8 cellular contexts compared by ENCODE assay signal in the genomic region with DNA sequence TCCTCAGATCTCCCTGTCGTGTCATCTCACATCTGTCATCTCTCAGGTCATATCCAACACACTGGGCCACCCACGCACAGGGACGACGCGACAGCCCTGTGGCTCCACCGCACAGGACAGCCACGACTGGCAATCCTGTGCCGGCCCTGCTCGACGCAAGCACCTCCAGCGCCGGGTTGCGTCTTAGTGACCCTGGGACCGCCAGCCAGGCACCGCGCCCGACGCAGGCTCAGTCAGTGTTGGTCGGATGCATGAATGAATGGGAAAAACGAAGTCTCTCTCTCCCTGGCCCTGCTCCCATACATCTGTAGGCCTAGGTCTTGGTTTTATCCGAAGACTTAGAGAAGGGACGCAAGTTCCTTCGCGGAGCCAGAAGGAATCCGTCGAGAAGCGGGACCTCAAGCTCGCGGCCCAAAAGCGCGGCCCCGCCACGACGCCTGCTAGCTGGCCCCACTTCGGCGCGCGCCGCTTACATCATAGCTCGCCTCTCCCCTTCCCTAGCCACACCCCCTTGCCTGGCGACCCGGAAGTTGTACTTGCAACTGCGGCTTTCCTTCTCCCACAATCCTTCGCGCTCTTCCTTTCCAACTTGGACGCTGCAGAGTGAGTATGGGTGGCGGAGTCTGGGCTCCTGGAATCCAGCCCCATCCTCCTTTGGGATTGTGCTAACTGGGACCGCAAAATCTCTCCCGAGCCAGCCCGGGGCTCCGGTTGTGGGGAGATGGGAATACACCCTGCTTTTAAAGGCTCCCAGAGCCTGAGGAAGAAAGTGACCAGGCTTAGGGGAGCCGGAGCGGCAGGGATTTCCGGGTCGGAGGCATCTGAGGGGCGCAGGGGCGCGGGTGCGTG. TPM values are rescaled to one million over a fixed set of nuclear protein-coding genes. Genes with fewer than 3 reads are reported as not detected.
DNase-seq lines count a peak whose midpoint lies in the region; FAIRE-seq and TF ChIP-seq lines count a peak whose summit lies in the region.

Gene RPL31 (plus strand): TSS at position 577 of the 849 bp plus-strand sequence. CDS start 413 bp downstream, outside the sequence.

- H2BK15ac ChIP-seq in neuronal stem cell (ENCODE audit: low read length) = peak within 1 kb of the TSS; percentile 52

- H3K4me3 ChIP-seq in HFF-Myc (replicated peaks; ENCODE audit: low read depth, low read length) (peak within 1 kb of the TSS; percentile 87), neuronal stem cell (ENCODE audit: low read length in 2 of 2) (peak within 1 kb of the TSS; percentile 60 to 97)

- TF ChIP-seq CTCF in HFF-Myc (IDR thresholded peaks at IDR 0.05; ENCODE audit: low read depth, low read length, missing control alignments) = no peak
- TF ChIP-seq CTCF in subcutaneous adipose tissue (IDR thresholded peaks at IDR 0.05; ENCODE audit: low read depth) = no peak

- H3K36me3 ChIP-seq in neuronal stem cell (replicated peaks in 1 of 2; ENCODE audit: control insufficient read depth in 2 of 2, insufficient read depth in 2 of 2, low read length in 2 of 2) = peaks cover 27 to 43% of the 10 kb centered on the region in 2 donors

- peak within 1 kb of the TSS; percentile 94 for H3K27ac Mint-ChIP-seq in activated naive CD4-positive, alpha-beta T cell treated with anti-CD3 and anti-CD28 coated beads for 36 hours

- H3K79me1 ChIP-seq in neuronal stem cell (ENCODE audit: low read depth, low read length) = peaks cover 16% of the 10 kb centered on the region

- intact Hi-C loops in activated naive CD4-positive, alpha-beta T cell treated with anti-CD3 and anti-CD28 coated beads for 36 hours (cut with micrococcal nuclease) = loop anchor here (1.0 to 5.0 kb wide), 5 partner anchors 149 to 440 kb away; partner anchors contain the start of genes CNOT11, PDCL3 and TBC1D8

- H3K4me1 Mint-ChIP-seq in activated naive CD4-positive, alpha-beta T cell treated with anti-CD3 and anti-CD28 coated beads for 36 hours (ENCODE audit: low read depth) = peaks cover 46% of the 10 kb centered on the region

- H2BK12ac ChIP-seq in neuronal stem cell (ENCODE audit: low read length) = no peak within 1 kb of the TSS

- peak within 1 kb of the TSS; percentile 95 for H3K9ac ChIP-seq in neuronal stem cell (ENCODE audit: low read depth, low read length, poor library complexity)

- H2AK5ac ChIP-seq in neuronal stem cell (ENCODE audit: low read depth, low read length) = peak within 1 kb of the TSS; percentile 81

- peak within 1 kb of the TSS; percentile 96 for H3K18ac ChIP-seq in neuronal stem cell (ENCODE audit: low read length)

- peaks cover 0 to 5% (median 0%) of the 10 kb centered on the region in 3 experiments for H3K27me3 ChIP-seq in neuronal stem cell (ENCODE audit: control insufficient read depth in 3 of 3, insufficient read depth in 3 of 3, low read depth in 1 of 3, low read length in 3 of 3)

- no peaks in the 10 kb centered on the region for H3K9me3 Mint-ChIP-seq in activated naive CD4-positive, alpha-beta T cell treated with anti-CD3 and anti-CD28 coated beads for 36 hours

- peak within 1 kb of the TSS; percentile 93 for H2AFZ ChIP-seq in neuronal stem cell (ENCODE audit: low read length)

- H3K4ac ChIP-seq in neuronal stem cell (ENCODE audit: low read length) = peak within 1 kb of the TSS; percentile 62

- H3K27me3 Mint-ChIP-seq in activated naive CD4-positive, alpha-beta T cell treated with anti-CD3 and anti-CD28 coated beads for 36 hours (ENCODE audit: low read depth) = no peaks in the 10 kb centered on the region

- peak within 1 kb of the TSS; percentile 60 for H3K27ac ChIP-seq in neuronal stem cell (replicated peaks; ENCODE audit: low read length)

- peaks cover 44% of the 10 kb centered on the region for H3K36me3 Mint-ChIP-seq in activated naive CD4-positive, alpha-beta T cell treated with anti-CD3 and anti-CD28 coated beads for 36 hours (ENCODE audit: low read depth)

- peak within 1 kb of the TSS; percentile 96 for H3K23ac ChIP-seq in neuronal stem cell (ENCODE audit: low read depth, low read length, poor library complexity)

- peak within 1 kb of the TSS; percentile 90 for H4K91ac ChIP-seq in neuronal stem cell (ENCODE audit: low read depth, low read length, poor library complexity)

- no CpG with 5 or more reads among the region's 59 CpGs for WGBS in neuronal stem cell (ENCODE audit: extremely low coverage in 2 of 2, insufficient read length in 2 of 2, insufficient replicate concordance in 1 of 2), 2 donors

- H3K14ac ChIP-seq in neuronal stem cell (ENCODE audit: low read length) = peak within 1 kb of the TSS; percentile 85

- peak within 1 kb of the TSS; percentile 89 for H2BK5ac ChIP-seq in neuronal stem cell (ENCODE audit: low read length)

- peak within 1 kb of the TSS; percentile 47 for H2BK120ac ChIP-seq in neuronal stem cell (ENCODE audit: low read depth, low read length)

- peak within 1 kb of the TSS; percentile 82 for H3K4me2 ChIP-seq in neuronal stem cell (ENCODE audit: insufficient read depth, low read length, poor library complexity, severe bottlenecking)

- H3K4me3 Mint-ChIP-seq in activated naive CD4-positive, alpha-beta T cell treated with anti-CD3 and anti-CD28 coated beads for 36 hours = peak within 1 kb of the TSS; percentile 99

- peak; percentile 99 for DNase-seq in GM03348 (ENCODE audit: low spot score)
- DNase-seq in HFF-Myc (ENCODE audit: extremely low read depth, low read depth) = peak; percentile 93
- peak; percentile 95 for DNase-seq in NAMALWA (ENCODE audit: low spot score)
- DNase-seq in SK-N-DZ (ENCODE audit: low spot score) = peak; percentile 97
- peak; percentile 99 for DNase-seq in activated naive CD4-positive, alpha-beta T cell treated with anti-CD3 and anti-CD28 coated beads for 36 hours
- peak; percentile 93 to 97 for DNase-seq in frontal cortex (ENCODE audit: low spot score in 2 of 2)
- DNase-seq in neuronal stem cell (ENCODE audit: low spot score) = peak; percentile 88

- CTCF ChIA-PET in activated naive CD4-positive, alpha-beta T cell treated with anti-CD3 and anti-CD28 coated beads for 36 hours (lab: Charles Lee) = interaction anchor here (0.8 to 3.1 kb wide), 4 partner anchors 11 to 204 kb away, joined by 3 to 12 read pairs (median 5); no protein-coding TSS in a partner anchor

- H4K8ac ChIP-seq in neuronal stem cell (ENCODE audit: low read depth, low read length) = peak within 1 kb of the TSS; percentile 77

- H3K4me1 ChIP-seq in neuronal stem cell (ENCODE audit: control insufficient read depth in 2 of 2, insufficient read depth in 1 of 2, low read depth in 1 of 2, low read length in 2 of 2) = peaks cover 10 to 13% of the 10 kb centered on the region in 2 donors

- FAIRE-seq in frontal cortex (lab: Jason Lieb, UNC) = no peak

- H3K9me3 ChIP-seq in neuronal stem cell (replicated peaks in 1 of 2; ENCODE audit: control insufficient read depth in 2 of 2, insufficient read depth in 1 of 2, low read depth in 1 of 2, low read length in 2 of 2) = peaks cover 3 to 4% of the 10 kb centered on the region in 2 donors

RNA-seq across cellular contexts. Expression of gene RPL31, which starts in this region (rescaled TPM):
- 1,462 and 1,861 TPM in 2 replicates for polyA plus RNA-seq in SK-N-DZ (2014; cell fraction: cytosol; rRNA removed)
- 1,121 and 2,446 TPM in 2 replicates for polyA plus RNA-seq in SK-N-DZ (2014; cell fraction: nucleus; rRNA removed)
- total RNA-seq in activated naive CD4-positive, alpha-beta T cell treated with anti-CD3 and anti-CD28 coated beads for 36 hours = 1,000 to 10,000 TPM; 2,225 to 2,255 TPM
- total RNA-seq in frontal cortex = 954 TPM
- polyA plus RNA-seq in neuronal stem cell (2013, experiment 1 of 2) = 2,267 TPM
- 2,302 TPM for polyA plus RNA-seq in neuronal stem cell (2013, experiment 2 of 2)
- 1,000 to 10,000 TPM; 1,572 to 2,109 (median 1,828) TPM for total RNA-seq in subcutaneous adipose tissue

Comparison
In these comparisons a context has a peak if more than half of its experiments do, and no peak if none do; other contexts are left out.
1. Peak in every context shown above with its lines: DNase-seq, H3K4me3 ChIP-seq and H3K27ac ChIP-seq.